In genomic region chr5:34190466-34190865, GRCh38 we compare ENCODE assay signal across 8 cellular contexts.
DNase-seq lines count a peak whose midpoint lies in the region; ATAC-seq and TF ChIP-seq lines count a peak whose summit lies in the region.
"Not testable (repeated sequence)": the region's sequence is repeated elsewhere in the genome, so short reads cannot be mapped to it uniquely, and the experiment has no call there.

No MANE protein-coding gene starts in this region.

- not testable (repeated sequence) for H3K36me3 ChIP-seq in BE2C, Peyer's patch

- H3K27ac Mint-ChIP-seq in neural crest cell (ENCODE audit: unreplicated experiment), result not testable (repeated sequence)
- H3K27ac Mint-ChIP-seq in stimulated activated effector memory CD8-positive, alpha-beta T cell treated with anti-CD3 and anti-CD28 coated beads, Interleukin-12 subunit alpha, Interleukin-12 subunit beta, amount 100 ng/mL, for 72 hours, result peak overlapping the region; percentile 16

- intact Hi-C loops in Right ventricle myocardium inferior (cut with DNase I), result not testable (repeated sequence)

- not testable (repeated sequence) for H3K9me3 Mint-ChIP-seq in neural crest cell; stimulated activated effector memory CD8-positive, alpha-beta T cell treated with anti-CD3 and anti-CD28 coated beads, Interleukin-12 subunit alpha, Interleukin-12 subunit beta, amount 100 ng/mL, for 72 hours

- DNase-seq in BE2C, result peak; percentile 51
- DNase-seq in Peyer's patch, result peak in 2 of 3 donors; percentile 49 to 58
- DNase-seq in activated CD8-positive, alpha-beta memory T cell treated with anti-CD3 and anti-CD28 coated beads, Interleukin-2, amount 50 U/mL, for 48 hours, result peak; percentile 66
- peak; percentile 77 for DNase-seq in coronary artery (ENCODE audit: low spot score)
- DNase-seq in Right ventricle myocardium inferior (ENCODE audit: missing footprints), result peak; percentile 75
- peak; percentile 53 for DNase-seq in left lobe of liver (ENCODE audit: low spot score)
- peak; percentile 26 for DNase-seq in neural crest cell (ENCODE audit: low read depth, low spot score)
- DNase-seq in stimulated activated effector memory CD8-positive, alpha-beta T cell treated with anti-CD3 and anti-CD28 coated beads, Interleukin-12 subunit alpha, Interleukin-12 subunit beta, amount 100 ng/mL, for 72 hours (ENCODE audit: low spot score in 2 of 2), result peak; percentile 33 to 67

- H3K4me3 Mint-ChIP-seq in neural crest cell; stimulated activated effector memory CD8-positive, alpha-beta T cell treated with anti-CD3 and anti-CD28 coated beads, Interleukin-12 subunit alpha, Interleukin-12 subunit beta, amount 100 ng/mL, for 72 hours: not testable (repeated sequence)

- peaks cover 17% of the 10 kb centered on the region for H3K4me1 ChIP-seq in BE2C
- H3K4me1 ChIP-seq in Peyer's patch, result not testable (repeated sequence)

- H3K27me3 Mint-ChIP-seq in neural crest cell (ENCODE audit: low read depth), result not testable (repeated sequence)

- TF ChIP-seq CTCF in BE2C (IDR thresholded peaks at IDR 0.05; ENCODE audit: low read depth, low read length); Peyer's patch (IDR thresholded peaks at IDR 0.05); coronary artery (IDR thresholded peaks at IDR 0.05); neural crest cell (conservative IDR thresholded peaks at IDR 0.05): not testable (repeated sequence)

- not testable (repeated sequence) for ATAC-seq in Right ventricle myocardium inferior; left lobe of liver; stimulated activated effector memory CD8-positive, alpha-beta T cell treated with anti-CD3 and anti-CD28 coated beads, Interleukin-12 subunit alpha, Interleukin-12 subunit beta, amount 100 ng/mL, for 72 hours

- not testable (repeated sequence) for H3K4me3 ChIP-seq in BE2C (ENCODE audit: low read depth, low read length); Peyer's patch; coronary artery

- H3K4me1 Mint-ChIP-seq in neural crest cell, result peaks cover 30% of the 10 kb centered on the region
- H3K4me1 Mint-ChIP-seq in stimulated activated effector memory CD8-positive, alpha-beta T cell treated with anti-CD3 and anti-CD28 coated beads, Interleukin-12 subunit alpha, Interleukin-12 subunit beta, amount 100 ng/mL, for 72 hours, result peaks cover 40% of the 10 kb centered on the region

- not testable (repeated sequence) for H3K27ac ChIP-seq in Peyer's patch, coronary artery

- TF ChIP-seq POLR2A in Peyer's patch (IDR thresholded peaks at IDR 0.05), result not testable (repeated sequence)

- H3K27me3 ChIP-seq in BE2C, Peyer's patch: not testable (repeated sequence)

- not testable (repeated sequence) for H3K9me3 ChIP-seq in BE2C, Peyer's patch

- H3K36me3 Mint-ChIP-seq in neural crest cell (ENCODE audit: low read depth), result peaks cover 30% of the 10 kb centered on the region
- peaks cover 33% of the 10 kb centered on the region for H3K36me3 Mint-ChIP-seq in stimulated activated effector memory CD8-positive, alpha-beta T cell treated with anti-CD3 and anti-CD28 coated beads, Interleukin-12 subunit alpha, Interleukin-12 subunit beta, amount 100 ng/mL, for 72 hours

Comparison
In these comparisons a context has a peak if more than half of its experiments do, and no peak if none do; other contexts are left out.
1. DNase-seq: peak in every context shown above with its lines; median percentile 77 in coronary artery; 75 in Right ventricle myocardium inferior; 66 in activated CD8-positive, alpha-beta memory T cell treated with anti-CD3 and anti-CD28 coated beads, Interleukin-2, amount 50 U/mL, for 48 hours; 54 in Peyer's patch; 53 in left lobe of liver; 51 in BE2C; 50 in stimulated activated effector memory CD8-positive, alpha-beta T cell treated with anti-CD3 and anti-CD28 coated beads, Interleukin-12 subunit alpha, Interleukin-12 subunit beta, amount 100 ng/mL, for 72 hours; 26 in neural crest cell.